Comparison of ENCODE assay signal across 8 cellular contexts in the genomic region with DNA sequence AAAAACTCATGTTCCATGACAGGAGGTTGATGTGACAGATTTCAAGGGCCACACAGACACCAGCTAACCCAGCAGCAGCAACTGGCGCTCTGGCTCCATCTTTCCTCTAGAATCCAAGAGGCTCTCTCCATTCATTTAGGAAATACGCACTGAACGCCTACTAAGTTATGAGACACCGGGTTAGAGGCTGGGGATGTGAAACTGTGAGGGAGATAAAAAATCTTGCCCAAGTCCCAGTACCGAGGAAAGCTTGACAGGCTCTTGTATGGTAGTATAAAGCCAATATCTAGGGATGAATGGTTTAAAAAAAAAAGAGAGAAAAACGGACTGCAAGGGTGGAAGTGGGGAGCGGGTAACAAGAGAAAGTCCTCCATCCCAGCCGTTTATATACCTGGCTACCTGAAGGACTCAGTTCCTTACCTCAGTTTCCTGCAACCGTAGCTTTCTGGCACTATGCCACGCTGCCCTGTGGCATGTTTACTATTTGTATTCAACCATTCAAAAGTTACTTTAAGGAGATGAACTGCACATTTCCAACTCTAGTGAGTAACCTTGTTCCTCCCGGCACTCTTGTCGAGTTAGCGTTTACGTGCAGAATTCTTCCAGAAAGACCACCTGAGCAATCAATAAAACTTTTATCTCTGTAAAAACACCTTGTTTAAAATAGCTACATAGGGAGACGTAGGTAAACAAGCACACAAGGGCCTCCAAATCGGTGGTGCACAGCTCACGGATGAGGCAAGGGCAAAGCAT. TPM values are rescaled to one million over a fixed set of nuclear protein-coding genes. Genes with fewer than 3 reads are reported as not detected.
A peak's percentile ranks its signal among the peaks of the same experiment; 100 is the strongest.
DNase-seq lines count a peak whose midpoint lies in the region; ATAC-seq and TF ChIP-seq lines count a peak whose summit lies in the region.

No MANE protein-coding gene starts in this region.

- peaks cover 7% of the 10 kb centered on the region for H3K4me1 ChIP-seq in rectal smooth muscle tissue (ENCODE audit: control insufficient read depth, insufficient read depth, low read length)

- no peak for ATAC-seq in activated CD4-positive, alpha-beta T cell treated with anti-CD3 and anti-CD28 coated beads for 36 hours

- H3K27ac ChIP-seq in SU-DHL-6 (ENCODE audit: low read depth, low read length) (peak overlapping the region; percentile 88), rectal smooth muscle tissue (ENCODE audit: low read depth, low read length) (peak overlapping the region; percentile 6)

- H3K79me2 ChIP-seq in SU-DHL-6 (ENCODE audit: insufficient read depth, low read length): peaks cover 22% of the 10 kb centered on the region; the same call in 1 of the 2 replicates

- peak; percentile 13 for DNase-seq in activated CD4-positive, alpha-beta T cell treated with anti-CD3 and anti-CD28 coated beads for 36 hours
- DNase-seq in activated CD4-positive, alpha-beta T cell treated with anti-CD3 and anti-CD28 coated beads for 4 hours: no peak
- no peak for DNase-seq in foreskin fibroblast
- no peak for DNase-seq in NCI-H226
- DNase-seq in erythroblast (lab: John Stamatoyannopoulos, UW): no peak
- DNase-seq in NCI-H2029 (lab: John Stamatoyannopoulos, UW): no peak

- H3K36me3 ChIP-seq in SU-DHL-6 (ENCODE audit: low read length): no peaks in the 10 kb centered on the region
- H3K36me3 ChIP-seq in rectal smooth muscle tissue (ENCODE audit: control insufficient read depth, insufficient read depth, low read length): no peaks in the 10 kb centered on the region

- CTCF ChIA-PET in activated CD4-positive, alpha-beta T cell treated with anti-CD3 and anti-CD28 coated beads for 36 hours (lab: Charles Lee): interaction anchor here (0.6 to 1.4 kb wide), 17 partner anchors 11 to 1229 kb away, joined by 3 to 12 read pairs (median 3); partner anchors contain the start of gene MTRES1

- H4K20me1 ChIP-seq in SU-DHL-6 (ENCODE audit: low read depth, low read length): no peaks in the 10 kb centered on the region

- no peak for TF ChIP-seq POLR2A in erythroblast (IDR thresholded peaks at IDR 0.05; ENCODE audit: low read length)

- peak overlapping the region; percentile 67 for H3K4me3 Mint-ChIP-seq in activated CD4-positive, alpha-beta T cell treated with anti-CD3 and anti-CD28 coated beads for 36 hours

- TF ChIP-seq CTCF in SU-DHL-6 (IDR thresholded peaks at IDR 0.05; ENCODE audit: insufficient read depth, low read length, poor library complexity, severe bottlenecking) (no peak), foreskin fibroblast (IDR thresholded peaks at IDR 0.05; ENCODE audit: low read depth, low read length) (no peak)

- intact Hi-C loops in activated CD4-positive, alpha-beta T cell treated with anti-CD3 and anti-CD28 coated beads for 36 hours (cut with DNase I, micrococcal nuclease): loop anchor here (1.0 to 10.0 kb wide), 6 partner anchors 47 to 841 kb away; partner anchors contain the start of genes MTRES1 (in 2 of the 2), ATG5 (in 1 of the 2), SEC63 (in 1 of the 2) and SOBP (in 1 of the 2)

- H3K4me2 ChIP-seq in SU-DHL-6 (ENCODE audit: low read depth, low read length, poor library complexity, severe bottlenecking): peak overlapping the region; percentile 78

- H3K9me3 ChIP-seq in SU-DHL-6 (ENCODE audit: insufficient read depth, low read length): no peaks in the 10 kb centered on the region

- H3K9me2 ChIP-seq in SU-DHL-6 (replicated peaks; ENCODE audit: insufficient read depth, low read length): no peaks in the 10 kb centered on the region

- no peaks in the 10 kb centered on the region for H3K27me3 ChIP-seq in SU-DHL-6 (ENCODE audit: low read length)
- no peaks in the 10 kb centered on the region for H3K27me3 ChIP-seq in rectal smooth muscle tissue (ENCODE audit: control insufficient read depth, insufficient read depth, low read length)

- peak overlapping the region; percentile 61 for H3K9ac ChIP-seq in SU-DHL-6 (ENCODE audit: low read length)
- H3K9ac ChIP-seq in rectal smooth muscle tissue (ENCODE audit: low read length): no peak overlapping the region

- H3K36me3 Mint-ChIP-seq in activated CD4-positive, alpha-beta T cell treated with anti-CD3 and anti-CD28 coated beads for 36 hours (ENCODE audit: low read depth): no peaks in the 10 kb centered on the region

- peak overlapping the region; percentile 65 for H3K27ac Mint-ChIP-seq in activated CD4-positive, alpha-beta T cell treated with anti-CD3 and anti-CD28 coated beads for 36 hours

- peaks cover 28% of the 10 kb centered on the region for H3F3A ChIP-seq in SU-DHL-6 (ENCODE audit: insufficient read depth)

- H3K4me1 Mint-ChIP-seq in activated CD4-positive, alpha-beta T cell treated with anti-CD3 and anti-CD28 coated beads for 36 hours: peaks cover 21% of the 10 kb centered on the region

- peak overlapping the region; percentile 73 for H2AFZ ChIP-seq in SU-DHL-6 (ENCODE audit: low read depth, low read length, severe bottlenecking)

- H3K4me3 ChIP-seq in SU-DHL-6 (ENCODE audit: insufficient read depth, low read length, poor library complexity, severe bottlenecking): peak overlapping the region; percentile 65
- H3K4me3 ChIP-seq in foreskin fibroblast (ENCODE audit: low read depth in 1 of 2, low read length in 2 of 2): peak overlapping the region; percentile 53 to 62
- H3K4me3 ChIP-seq in rectal smooth muscle tissue (ENCODE audit: low read length): peak overlapping the region; percentile 73

- H3K9me3 Mint-ChIP-seq in activated CD4-positive, alpha-beta T cell treated with anti-CD3 and anti-CD28 coated beads for 36 hours (ENCODE audit: low read depth): no peaks in the 10 kb centered on the region

- POLR2A ChIA-PET in activated CD4-positive, alpha-beta T cell treated with anti-CD3 and anti-CD28 coated beads for 36 hours (lab: Charles Lee): interaction anchor here (0.6 kb wide), 2 partner anchors 85 to 108 kb away, joined by 3 read pairs; no protein-coding TSS in a partner anchor

- H3K27me3 Mint-ChIP-seq in activated CD4-positive, alpha-beta T cell treated with anti-CD3 and anti-CD28 coated beads for 36 hours: peaks cover 5% of the 10 kb centered on the region

RNA-seq across cellular contexts. Expression of gene BEND3, which starts 1.7 kb away (rescaled TPM):
- total RNA-seq in activated CD4-positive, alpha-beta T cell treated with anti-CD3 and anti-CD28 coated beads for 36 hours: 1 to 10 TPM; 5.0 to 5.5 TPM
